ENCODE assay signal across 9 cellular contexts in genomic region chr2:215773728-215774127, GRCh38.
DNase-seq lines count a peak whose midpoint lies in the region; ATAC-seq and TF ChIP-seq lines count a peak whose summit lies in the region.
"Had no signal": no experiment of that assay in that cellular context is flagged by ENCODE, and none has a peak within 500 bp of the region (broad histone marks: within the 10 kb centered on the region; RNA-seq: fewer than 3 reads in every experiment).

No MANE protein-coding gene starts in this region.

- H3F3A ChIP-seq in GM23338 (replicated peaks; ENCODE audit: low read depth): no peaks in the 10 kb centered on the region

- DNase-seq in stimulated activated naive CD8-positive, alpha-beta T cell treated with anti-CD3 and anti-CD28 coated beads, Interleukin-15, Interleukin-2, amounts not matched to agents 100 U/mL and 50 U/mL, for 24 hours: peak; percentile 12
- no peak for DNase-seq in stimulated activated naive CD8-positive, alpha-beta T cell treated with anti-CD3 and anti-CD28 coated beads, Interleukin-15, amount 100 ng/mL, for 72 hours
- peak; percentile 77 for DNase-seq in adipocyte (ENCODE audit: low read depth)
- peak; percentile 89 for DNase-seq in kidney glomerular epithelial cell (lab: John Stamatoyannopoulos, UW)
- no peak for DNase-seq in NCI-H1436 (lab: John Stamatoyannopoulos, UW)
- DNase-seq in uterus: no peak
- DNase-seq in GM23338 (ENCODE audit: low spot score): no peak
- DNase-seq: SHP77 had no signal

- intact Hi-C loops in uterus (cut with DNase I; ENCODE audit: low total_unique reads): no loop called here

- H3K9me3 Mint-ChIP-seq in stimulated activated naive CD8-positive, alpha-beta T cell treated with anti-CD3 and anti-CD28 coated beads, Interleukin-15, amount 100 ng/mL, for 72 hours: no peaks in the 10 kb centered on the region
- no peaks in the 10 kb centered on the region for H3K9me3 Mint-ChIP-seq in GM23338

- H3K4me1 Mint-ChIP-seq in stimulated activated naive CD8-positive, alpha-beta T cell treated with anti-CD3 and anti-CD28 coated beads, Interleukin-15, amount 100 ng/mL, for 72 hours: no peaks in the 10 kb centered on the region
- H3K4me1 Mint-ChIP-seq in GM23338: peaks cover 20% of the 10 kb centered on the region; the same call in 2 of the 3 replicates

- H3K4me3 ChIP-seq in adipocyte (ENCODE audit: low read length) (peak overlapping the region; percentile 59), uterus (no peak overlapping the region), GM23338 (no peak overlapping the region)

- no peak overlapping the region for H3K27ac Mint-ChIP-seq in stimulated activated naive CD8-positive, alpha-beta T cell treated with anti-CD3 and anti-CD28 coated beads, Interleukin-15, amount 100 ng/mL, for 72 hours
- H3K27ac Mint-ChIP-seq in GM23338: no peak overlapping the region

- H3K9me2 ChIP-seq in GM23338 (ENCODE audit: insufficient read depth): peaks cover 5% of the 10 kb centered on the region; the same call in 1 of the 2 replicates

- no peak overlapping the region for H2AFZ ChIP-seq in GM23338

- ATAC-seq in stimulated activated naive CD8-positive, alpha-beta T cell treated with anti-CD3 and anti-CD28 coated beads, Interleukin-15, Interleukin-2, amounts not matched to agents 100 U/mL and 50 U/mL, for 24 hours: peak; percentile 52
- no peak for ATAC-seq in stimulated activated naive CD8-positive, alpha-beta T cell treated with anti-CD3 and anti-CD28 coated beads, Interleukin-15, amount 100 ng/mL, for 72 hours
- no peak for ATAC-seq in HG03025 (IDR thresholded peaks at IDR 0.05; ENCODE audit: low FRiP score, unreplicated experiment)
- ATAC-seq in GM23338: no peak

- H3K4me1 ChIP-seq in adipocyte (ENCODE audit: control insufficient read depth, insufficient read depth, low read length): peaks cover 40% of the 10 kb centered on the region
- no peaks in the 10 kb centered on the region for H3K4me1 ChIP-seq in uterus
- peaks cover 11% of the 10 kb centered on the region for H3K4me1 ChIP-seq in GM23338 (ENCODE audit: insufficient read depth)

- H4K20me1 ChIP-seq in GM23338 (replicated peaks; ENCODE audit: insufficient read depth): no peaks in the 10 kb centered on the region

- peak overlapping the region; percentile 82 for H3K9ac ChIP-seq in adipocyte (ENCODE audit: low read length)

- no peaks in the 10 kb centered on the region for H3K36me3 Mint-ChIP-seq in GM23338 (ENCODE audit: low read depth)

- no peaks in the 10 kb centered on the region for H3K9me3 ChIP-seq in adipocyte (ENCODE audit: control insufficient read depth, low read length)
- no peaks in the 10 kb centered on the region for H3K9me3 ChIP-seq in uterus

- TF ChIP-seq CTCF in uterus (IDR thresholded peaks at IDR 0.05) (no peak), GM23338 (conservative IDR thresholded peaks at IDR 0.05; ENCODE audit: low read depth in 2 of 2) (no peak)

- no peak overlapping the region for H3K27ac ChIP-seq in uterus
- no peak overlapping the region for H3K27ac ChIP-seq in GM23338 (ENCODE audit: low read depth)

- H3K36me3 ChIP-seq in adipocyte (ENCODE audit: control insufficient read depth, insufficient read depth, low read length, severe bottlenecking) (no peaks in the 10 kb centered on the region), uterus (no peaks in the 10 kb centered on the region), GM23338 (ENCODE audit: insufficient read depth) (no peaks in the 10 kb centered on the region)

- H3K4me2 ChIP-seq in GM23338: no peak overlapping the region

- H3K27me3 ChIP-seq in adipocyte (replicated peaks; ENCODE audit: control insufficient read depth, insufficient read depth, low read length): no peaks in the 10 kb centered on the region
- no peaks in the 10 kb centered on the region for H3K27me3 ChIP-seq in uterus
- no peaks in the 10 kb centered on the region for H3K27me3 ChIP-seq in GM23338 (ENCODE audit: insufficient read depth)

- no peaks in the 10 kb centered on the region for H3K27me3 Mint-ChIP-seq in stimulated activated naive CD8-positive, alpha-beta T cell treated with anti-CD3 and anti-CD28 coated beads, Interleukin-15, amount 100 ng/mL, for 72 hours
- no peaks in the 10 kb centered on the region for H3K27me3 Mint-ChIP-seq in GM23338 (ENCODE audit: insufficient read depth, low read depth, poor library complexity)

- H3K79me2 ChIP-seq in GM23338 (replicated peaks; ENCODE audit: insufficient read depth): no peaks in the 10 kb centered on the region

- H3K4me3 Mint-ChIP-seq in stimulated activated naive CD8-positive, alpha-beta T cell treated with anti-CD3 and anti-CD28 coated beads, Interleukin-15, amount 100 ng/mL, for 72 hours: no peak overlapping the region
- no peak overlapping the region for H3K4me3 Mint-ChIP-seq in GM23338

- TF ChIP-seq POLR2A in uterus (IDR thresholded peaks at IDR 0.05): no peak

TF ChIP-seq in GM23338, 12 proteins besides CTCF, POLR2A, EP300 and RAD21:
- TF ChIP-seq POLR2AphosphoS5 (IDR thresholded peaks at IDR 0.05; ENCODE audit: low read depth) (no peak), CREB1 (CRISPR knock-in tag; IDR thresholded peaks at IDR 0.05; ENCODE audit: low read depth) (no peak), ZNF462 (CRISPR knock-in tag; IDR thresholded peaks at IDR 0.05) (no peak), ETS1 (IDR thresholded peaks at IDR 0.05) (no peak)
TF ChIP-seq in GM23338: peak in this region for 0.

Comparison
In these comparisons a context has a peak if more than half of its experiments do, and no peak if none do; other contexts are left out.
1. DNase-seq: peak in stimulated activated naive CD8-positive, alpha-beta T cell treated with anti-CD3 and anti-CD28 coated beads, Interleukin-15, Interleukin-2, amounts not matched to agents 100 U/mL and 50 U/mL, for 24 hours (single experiment), adipocyte (single experiment) and kidney glomerular epithelial cell (single experiment); none in stimulated activated naive CD8-positive, alpha-beta T cell treated with anti-CD3 and anti-CD28 coated beads, Interleukin-15, amount 100 ng/mL, for 72 hours (0 of 2), NCI-H1436 (single experiment), uterus (0 of 2) and GM23338 (single experiment).